Comparison of ENCODE assay signal across 8 cellular contexts in the genomic region with DNA sequence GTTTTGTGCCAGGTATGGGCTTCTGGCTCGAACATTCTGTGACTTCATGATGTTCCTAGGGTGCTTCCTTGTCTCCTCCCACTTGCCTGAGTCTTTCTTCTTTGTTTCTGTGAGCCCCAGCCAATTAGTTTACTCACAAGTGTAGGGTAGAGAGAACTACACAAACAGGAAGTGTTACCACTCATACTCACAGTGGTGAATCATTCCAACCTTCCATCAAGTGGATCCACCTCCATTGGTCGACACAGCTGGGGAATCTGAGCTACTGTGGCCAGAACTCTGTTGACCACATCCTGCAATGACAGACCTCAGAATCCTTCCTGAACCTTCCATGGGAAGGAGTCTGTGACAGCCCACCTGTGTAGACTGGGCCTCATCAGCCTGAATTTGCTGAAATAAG.
DNase-seq lines count a peak whose midpoint lies in the region; ATAC-seq and TF ChIP-seq lines count a peak whose summit lies in the region.

No MANE protein-coding gene starts in this region.

- no peaks in the 10 kb centered on the region for H3K27me3 ChIP-seq in CD4-positive, alpha-beta memory T cell (ENCODE audit: insufficient read depth, low read length)

- no peak overlapping the region for H3K4me3 Mint-ChIP-seq in WTC11
- H3K4me3 Mint-ChIP-seq in CD4-positive, alpha-beta memory T cell: no peak overlapping the region

- intact Hi-C loops in CD4-positive, alpha-beta memory T cell (cut with micrococcal nuclease): no loop called here

- H3K27me3 Mint-ChIP-seq in WTC11 (ENCODE audit: low read depth): peaks cover 7% of the 10 kb centered on the region; the same call in 1 of the 2 replicates
- no peaks in the 10 kb centered on the region for H3K27me3 Mint-ChIP-seq in CD4-positive, alpha-beta memory T cell

- no peaks in the 10 kb centered on the region for H3K36me3 ChIP-seq in mesodermal cell (ENCODE audit: control insufficient read depth, insufficient read depth, low read length)
- H3K36me3 ChIP-seq in CD4-positive, alpha-beta memory T cell (ENCODE audit: insufficient read depth, low read length): no peaks in the 10 kb centered on the region

- POLR2A ChIA-PET in WTC11 (lab: Charles Lee): interaction anchor here (0.6 kb wide), 1 partner anchor 12 kb away, joined by 3 read pairs; no protein-coding TSS in a partner anchor
- POLR2A ChIA-PET in CD4-positive, alpha-beta memory T cell (lab: Charles Lee; ENCODE audit: partially characterized antibody): no interaction called here

- no peak for TF ChIP-seq CTCF in GM13976 (IDR thresholded peaks at IDR 0.05; ENCODE audit: borderline replicate concordance, control extremely low read depth, extremely low read depth, insufficient read depth, missing control alignments)
- no peak for TF ChIP-seq CTCF in WTC11 (IDR thresholded peaks at IDR 0.05)

- CTCF ChIA-PET in WTC11 (lab: Charles Lee): interaction anchor here (1.2 to 1.3 kb wide), 2 partner anchors 35 to 66 kb away, joined by 3 read pairs; no protein-coding TSS in a partner anchor
- CTCF ChIA-PET in CD4-positive, alpha-beta memory T cell (lab: Charles Lee; ENCODE audit: partially characterized antibody): interaction anchor here (1.2 kb wide), 1 partner anchor 9 kb away, joined by 3 read pairs; no protein-coding TSS in a partner anchor

- no peaks in the 10 kb centered on the region for H3K9me3 Mint-ChIP-seq in WTC11
- no peaks in the 10 kb centered on the region for H3K9me3 Mint-ChIP-seq in CD4-positive, alpha-beta memory T cell

- H3K36me3 Mint-ChIP-seq in WTC11: no peaks in the 10 kb centered on the region
- H3K36me3 Mint-ChIP-seq in CD4-positive, alpha-beta memory T cell: no peaks in the 10 kb centered on the region

- 56 to 81% methylated on average over 1 to 2 of the region's 2 CpGs for WGBS in mesodermal cell (ENCODE audit: insufficient coverage in 2 of 2), 2 experiments

- H3K27ac Mint-ChIP-seq in WTC11: no peak overlapping the region; the same call in 1 of the 2 replicates
- H3K27ac Mint-ChIP-seq in CD4-positive, alpha-beta memory T cell: no peak overlapping the region

- peak overlapping the region; percentile 20 for H3K27ac ChIP-seq in mesodermal cell (ENCODE audit: low read depth, low read length, severe bottlenecking)
- no peak overlapping the region for H3K27ac ChIP-seq in CD4-positive, alpha-beta memory T cell (ENCODE audit: low read depth, low read length)

- H3K4me1 ChIP-seq in mesodermal cell (ENCODE audit: control insufficient read depth, insufficient read depth, low read length, poor library complexity, severe bottlenecking): peaks cover 15% of the 10 kb centered on the region
- no peaks in the 10 kb centered on the region for H3K4me1 ChIP-seq in CD4-positive, alpha-beta memory T cell (ENCODE audit: insufficient read depth, low read length)

- ATAC-seq in HG03378 (IDR thresholded peaks at IDR 0.05; ENCODE audit: unreplicated experiment): peak; percentile 71
- ATAC-seq in WTC11: peak; percentile 44; the same call in 1 of the 2 replicates

- no peaks in the 10 kb centered on the region for H3K9me3 ChIP-seq in mesodermal cell (ENCODE audit: control insufficient read depth, low read length)
- no peaks in the 10 kb centered on the region for H3K9me3 ChIP-seq in CD4-positive, alpha-beta memory T cell (ENCODE audit: control insufficient read depth in 1 of 2, low read length in 2 of 2)

- H3K4me1 Mint-ChIP-seq in WTC11: peaks cover 19% of the 10 kb centered on the region
- H3K4me1 Mint-ChIP-seq in CD4-positive, alpha-beta memory T cell: peaks cover 0 to 4% (median 2%) of the 10 kb centered on the region in 4 donors

- no peak overlapping the region for H3K4me3 ChIP-seq in mesodermal cell (ENCODE audit: extremely low read depth, insufficient read depth, low read length, poor library complexity, severe bottlenecking)
- no peak overlapping the region for H3K4me3 ChIP-seq in CD4-positive, alpha-beta memory T cell (ENCODE audit: low read length in 2 of 2)

- DNase-seq in GM13976 (ENCODE audit: low spot score): peak; percentile 45
- no peak for DNase-seq in WTC11 (ENCODE audit: low spot score)
- no peak for DNase-seq in AML-193 (lab: John Stamatoyannopoulos, UW)
- DNase-seq in cerebellum (ENCODE audit: low spot score): no peak
- no peak for DNase-seq in CD4-positive, alpha-beta memory T cell
- DNase-seq in stimulated activated CD4-positive, alpha-beta T cell treated with anti-CD3 and anti-CD28 coated beads, Interleukin-4, amount 100 ng/mL, for 1 hour: no peak

- in situ Hi-C loops in GM13976 (cut with MboI; ENCODE audit: low sequenced_read_pairs, unreplicated experiment): no loop called here

TF ChIP-seq in WTC11, 78 proteins besides CTCF, POLR2A, EP300 and RAD21 (continues in another document):
- TF ChIP-seq ZNF416 (CRISPR knock-in tag; IDR thresholded peaks at IDR 0.05) (no peak), E2F5 (CRISPR knock-in tag; IDR thresholded peaks at IDR 0.05) (no peak), RORB (CRISPR knock-in tag; IDR thresholded peaks at IDR 0.05) (no peak), ZNF671 (CRISPR knock-in tag; IDR thresholded peaks at IDR 0.05) (no peak), ELF4 (CRISPR knock-in tag; IDR thresholded peaks at IDR 0.05; ENCODE audit: low read depth) (no peak), NR2C2 (CRISPR knock-in tag; IDR thresholded peaks at IDR 0.05) (no peak)
- TF ChIP-seq, protein P1, sequence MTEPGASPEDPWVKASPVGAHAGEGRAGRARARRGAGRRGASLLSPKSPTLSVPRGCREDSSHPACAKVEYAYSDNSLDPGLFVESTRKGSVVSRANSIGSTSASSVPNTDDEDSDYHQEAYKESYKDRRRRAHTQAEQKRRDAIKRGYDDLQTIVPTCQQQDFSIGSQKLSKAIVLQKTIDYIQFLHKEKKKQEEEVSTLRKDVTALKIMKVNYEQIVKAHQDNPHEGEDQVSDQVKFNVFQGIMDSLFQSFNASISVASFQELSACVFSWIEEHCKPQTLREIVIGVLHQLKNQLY (CRISPR knock-in tag; IDR thresholded peaks at IDR 0.05): no peak
- TF ChIP-seq, protein P2, sequence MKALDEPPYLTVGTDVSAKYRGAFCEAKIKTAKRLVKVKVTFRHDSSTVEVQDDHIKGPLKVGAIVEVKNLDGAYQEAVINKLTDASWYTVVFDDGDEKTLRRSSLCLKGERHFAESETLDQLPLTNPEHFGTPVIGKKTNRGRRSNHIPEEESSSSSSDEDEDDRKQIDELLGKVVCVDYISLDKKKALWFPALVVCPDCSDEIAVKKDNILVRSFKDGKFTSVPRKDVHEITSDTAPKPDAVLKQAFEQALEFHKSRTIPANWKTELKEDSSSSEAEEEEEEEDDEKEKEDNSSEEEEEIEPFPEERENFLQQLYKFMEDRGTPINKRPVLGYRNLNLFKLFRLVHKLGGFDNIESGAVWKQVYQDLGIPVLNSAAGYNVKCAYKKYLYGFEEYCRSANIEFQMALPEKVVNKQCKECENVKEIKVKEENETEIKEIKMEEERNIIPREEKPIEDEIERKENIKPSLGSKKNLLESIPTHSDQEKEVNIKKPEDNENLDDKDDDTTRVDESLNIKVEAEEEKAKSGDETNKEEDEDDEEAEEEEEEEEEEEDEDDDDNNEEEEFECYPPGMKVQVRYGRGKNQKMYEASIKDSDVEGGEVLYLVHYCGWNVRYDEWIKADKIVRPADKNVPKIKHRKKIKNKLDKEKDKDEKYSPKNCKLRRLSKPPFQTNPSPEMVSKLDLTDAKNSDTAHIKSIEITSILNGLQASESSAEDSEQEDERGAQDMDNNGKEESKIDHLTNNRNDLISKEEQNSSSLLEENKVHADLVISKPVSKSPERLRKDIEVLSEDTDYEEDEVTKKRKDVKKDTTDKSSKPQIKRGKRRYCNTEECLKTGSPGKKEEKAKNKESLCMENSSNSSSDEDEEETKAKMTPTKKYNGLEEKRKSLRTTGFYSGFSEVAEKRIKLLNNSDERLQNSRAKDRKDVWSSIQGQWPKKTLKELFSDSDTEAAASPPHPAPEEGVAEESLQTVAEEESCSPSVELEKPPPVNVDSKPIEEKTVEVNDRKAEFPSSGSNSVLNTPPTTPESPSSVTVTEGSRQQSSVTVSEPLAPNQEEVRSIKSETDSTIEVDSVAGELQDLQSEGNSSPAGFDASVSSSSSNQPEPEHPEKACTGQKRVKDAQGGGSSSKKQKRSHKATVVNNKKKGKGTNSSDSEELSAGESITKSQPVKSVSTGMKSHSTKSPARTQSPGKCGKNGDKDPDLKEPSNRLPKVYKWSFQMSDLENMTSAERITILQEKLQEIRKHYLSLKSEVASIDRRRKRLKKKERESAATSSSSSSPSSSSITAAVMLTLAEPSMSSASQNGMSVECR (CRISPR knock-in tag; IDR thresholded peaks at IDR 0.05; ENCODE audit: borderline replicate concordance): no peak
- TF ChIP-seq, protein P3, sequence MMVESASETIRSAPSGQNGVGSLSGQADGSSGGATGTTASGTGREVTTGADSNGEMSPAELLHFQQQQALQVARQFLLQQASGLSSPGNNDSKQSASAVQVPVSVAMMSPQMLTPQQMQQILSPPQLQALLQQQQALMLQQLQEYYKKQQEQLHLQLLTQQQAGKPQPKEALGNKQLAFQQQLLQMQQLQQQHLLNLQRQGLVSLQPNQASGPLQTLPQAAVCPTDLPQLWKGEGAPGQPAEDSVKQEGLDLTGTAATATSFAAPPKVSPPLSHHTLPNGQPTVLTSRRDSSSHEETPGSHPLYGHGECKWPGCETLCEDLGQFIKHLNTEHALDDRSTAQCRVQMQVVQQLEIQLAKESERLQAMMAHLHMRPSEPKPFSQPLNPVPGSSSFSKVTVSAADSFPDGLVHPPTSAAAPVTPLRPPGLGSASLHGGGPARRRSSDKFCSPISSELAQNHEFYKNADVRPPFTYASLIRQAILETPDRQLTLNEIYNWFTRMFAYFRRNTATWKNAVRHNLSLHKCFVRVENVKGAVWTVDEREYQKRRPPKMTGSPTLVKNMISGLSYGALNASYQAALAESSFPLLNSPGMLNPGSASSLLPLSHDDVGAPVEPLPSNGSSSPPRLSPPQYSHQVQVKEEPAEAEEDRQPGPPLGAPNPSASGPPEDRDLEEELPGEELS (CRISPR knock-in tag; IDR thresholded peaks at IDR 0.05): no peak
- TF ChIP-seq, protein P4, sequence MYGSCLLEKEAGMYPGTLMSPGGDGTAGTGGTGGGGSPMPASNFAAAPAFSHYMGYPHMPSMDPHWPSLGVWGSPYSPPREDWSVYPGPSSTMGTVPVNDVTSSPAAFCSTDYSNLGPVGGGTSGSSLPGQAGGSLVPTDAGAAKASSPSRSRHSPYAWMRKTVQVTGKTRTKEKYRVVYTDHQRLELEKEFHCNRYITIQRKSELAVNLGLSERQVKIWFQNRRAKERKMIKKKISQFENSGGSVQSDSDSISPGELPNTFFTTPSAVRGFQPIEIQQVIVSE (CRISPR knock-in tag; IDR thresholded peaks at IDR 0.05; ENCODE audit: borderline replicate concordance): no peak
